Comparison of ENCODE assay signal across 24 cellular contexts in the genomic region with DNA sequence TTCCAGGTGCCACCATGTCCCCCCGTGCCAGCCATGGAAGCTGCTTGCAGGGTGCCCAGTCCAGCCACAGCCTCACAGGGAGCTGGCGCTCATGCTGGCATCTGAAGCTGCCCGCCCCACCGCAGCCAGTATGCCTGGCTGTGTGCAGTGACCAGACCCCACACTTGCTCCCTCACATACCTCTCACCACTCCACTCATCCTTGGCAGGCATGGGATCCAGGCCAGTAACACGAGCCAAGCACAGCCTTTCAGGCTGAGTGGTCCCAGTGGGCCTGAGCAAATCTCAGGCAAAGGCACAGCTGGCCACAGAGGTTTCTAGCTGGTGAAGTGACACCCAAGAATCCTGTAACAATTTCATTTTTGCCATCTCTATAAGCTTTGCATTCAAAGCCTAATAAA.
"Had no signal": no experiment of that assay in that cellular context is flagged by ENCODE, and none has a peak within 500 bp of the region (broad histone marks: within the 10 kb centered on the region; RNA-seq: fewer than 3 reads in every experiment).

No MANE protein-coding gene starts in this region.

- H3K4me3 Mint-ChIP-seq: activated CD4-positive, alpha-beta memory T cell treated with anti-CD3 and anti-CD28 coated beads for 36 hours; activated naive CD4-positive, alpha-beta T cell treated with anti-CD3 and anti-CD28 coated beads, Interleukin-2, amount 10 ng/mL, durations not matched to agents 7 days and 5 days; activated T-cell treated with anti-CD3 and anti-CD28 coated beads, Interleukin-2, amount 50 U/mL, for 24 hours; mesothelial cell of epicardium; naive thymus-derived CD4-positive, alpha-beta T cell; neural crest cell had no signal

- H3K9me3 ChIP-seq: psoas muscle, suprapubic skin, tibial nerve had no signal

- H3K4me1 ChIP-seq: parathyroid adenoma, suprapubic skin had no signal

- DNase-seq: activated CD4-positive, alpha-beta memory T cell treated with anti-CD3 and anti-CD28 coated beads for 36 hours; activated CD4-positive, alpha-beta T cell treated with anti-CD3 and anti-CD28 coated beads for 48 hours; activated CD8-positive, alpha-beta memory T cell treated with anti-CD3 and anti-CD28 coated beads, Interleukin-2, amount 50 U/mL, for 48 hours; activated gamma-delta T cell; activated naive CD4-positive, alpha-beta T cell treated with anti-CD3 and anti-CD28 coated beads, Interleukin-2, amount 10 ng/mL, durations not matched to agents 7 days and 5 days; activated T-cell treated with anti-CD3 and anti-CD28 coated beads, Interleukin-2, amount 50 U/mL, for 24 hours; amniotic stem cell; brain microvascular endothelial cell; caudate nucleus; foreskin fibroblast; kidney glomerular epithelial cell; mammary epithelial cell; naive thymus-derived CD4-positive, alpha-beta T cell; occipital lobe; psoas muscle; stimulated activated CD4-positive, alpha-beta T cell treated with anti-CD3 and anti-CD28 coated beads, Interleukin-15, amount 100 ng/mL, for 24 hours; stimulated activated CD4-positive, alpha-beta T cell treated with anti-CD3 and anti-CD28 coated beads, Interleukin-2, amount 100 ng/mL, for 24 hours; stimulated activated naive CD4-positive, alpha-beta T cell had no signal

- H3K27me3 ChIP-seq: brain microvascular endothelial cell, suprapubic skin, tibial nerve had no signal

- H2AFZ ChIP-seq: parathyroid adenoma had no signal

- H3K4me1 Mint-ChIP-seq: activated naive CD4-positive, alpha-beta T cell treated with anti-CD3 and anti-CD28 coated beads, Interleukin-2, amount 10 ng/mL, durations not matched to agents 7 days and 5 days had no signal

- H3K9me3 Mint-ChIP-seq: activated CD4-positive, alpha-beta memory T cell treated with anti-CD3 and anti-CD28 coated beads for 36 hours; activated naive CD4-positive, alpha-beta T cell treated with anti-CD3 and anti-CD28 coated beads, Interleukin-2, amount 10 ng/mL, durations not matched to agents 7 days and 5 days; activated T-cell treated with anti-CD3 and anti-CD28 coated beads, Interleukin-2, amount 50 U/mL, for 24 hours; mesothelial cell of epicardium; naive thymus-derived CD4-positive, alpha-beta T cell; neural crest cell had no signal

- H3K36me3 Mint-ChIP-seq: activated CD4-positive, alpha-beta memory T cell treated with anti-CD3 and anti-CD28 coated beads for 36 hours; activated naive CD4-positive, alpha-beta T cell treated with anti-CD3 and anti-CD28 coated beads, Interleukin-2, amount 10 ng/mL, durations not matched to agents 7 days and 5 days; mesothelial cell of epicardium had no signal

- ATAC-seq: esophagus mucosa; naive thymus-derived CD4-positive, alpha-beta T cell; psoas muscle had no signal

- H3K36me3 ChIP-seq: brain microvascular endothelial cell, suprapubic skin, tibial nerve had no signal

- H3K27ac ChIP-seq: brain microvascular endothelial cell, parathyroid adenoma, psoas muscle, suprapubic skin, tibial nerve had no signal

- H3K27ac Mint-ChIP-seq: activated CD4-positive, alpha-beta memory T cell treated with anti-CD3 and anti-CD28 coated beads for 36 hours; activated naive CD4-positive, alpha-beta T cell treated with anti-CD3 and anti-CD28 coated beads, Interleukin-2, amount 10 ng/mL, durations not matched to agents 7 days and 5 days; activated T-cell treated with anti-CD3 and anti-CD28 coated beads, Interleukin-2, amount 50 U/mL, for 24 hours; mesothelial cell of epicardium; naive thymus-derived CD4-positive, alpha-beta T cell had no signal

- H3K4me3 ChIP-seq: psoas muscle, suprapubic skin, tibial nerve had no signal

- H3K9ac ChIP-seq: parathyroid adenoma had no signal
